ENCODE assay signal across 10 cellular contexts in the genomic region with DNA sequence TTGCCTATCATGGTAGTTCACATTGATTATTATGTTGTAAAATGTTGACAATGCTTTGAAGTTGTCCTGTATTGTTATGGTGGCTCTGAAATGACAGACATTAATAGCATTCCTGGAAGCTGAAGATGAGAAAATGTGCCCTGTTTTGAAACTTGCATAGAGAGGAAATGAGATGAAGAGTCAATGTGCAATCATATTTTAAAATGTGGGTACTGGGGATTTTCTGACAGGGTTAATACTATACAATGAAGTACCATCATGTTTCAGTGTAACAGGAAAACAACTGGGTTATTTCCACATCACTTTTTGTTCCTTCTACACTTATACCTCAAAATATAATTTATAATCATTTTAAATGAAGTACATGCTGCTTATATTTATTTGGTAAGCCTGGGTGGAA. TPM values are rescaled to one million over a fixed set of nuclear protein-coding genes. Genes with fewer than 3 reads are reported as not detected.
DNase-seq lines count a peak whose midpoint lies in the region; ATAC-seq and TF ChIP-seq lines count a peak whose summit lies in the region.
"Had no signal": no experiment of that assay in that cellular context is flagged by ENCODE, and none has a peak within 500 bp of the region (broad histone marks: within the 10 kb centered on the region; RNA-seq: fewer than 3 reads in every experiment).

No MANE protein-coding gene starts in this region.

- no peak overlapping the region for H3K4me3 Mint-ChIP-seq in activated CD8-positive, alpha-beta memory T cell treated with anti-CD3 and anti-CD28 coated beads, Interleukin-2, amount 10 ng/mL, durations not matched to agents 7 days and 5 days

- no peak for DNase-seq in activated CD8-positive, alpha-beta memory T cell treated with anti-CD3 and anti-CD28 coated beads, Interleukin-2, amount 10 ng/mL, durations not matched to agents 7 days and 5 days
- DNase-seq in activated CD8-positive, alpha-beta memory T cell treated with anti-CD3 and anti-CD28 coated beads, Interleukin-2, amount 50 U/mL, for 48 hours: no peak
- DNase-seq in amniotic epithelial cell (ENCODE audit: low read depth) (peak; percentile 34), kidney epithelial cell (ENCODE audit: low read depth) (no peak), testis (no peak), SW 1271 (lab: John Stamatoyannopoulos, UW) (no peak), head of caudate nucleus (no peak)
- DNase-seq: AML-193, NCI-H69 had no signal

- intact Hi-C loops in testis (cut with DNase I; ENCODE audit: low total_unique reads): no loop called here
- intact Hi-C loops in head of caudate nucleus (cut with DNase I): no loop called here

- H3K27ac Mint-ChIP-seq in activated CD8-positive, alpha-beta memory T cell treated with anti-CD3 and anti-CD28 coated beads, Interleukin-2, amount 10 ng/mL, durations not matched to agents 7 days and 5 days: peak overlapping the region; percentile 4

- H3K4me3 ChIP-seq in kidney epithelial cell (ENCODE audit: low read depth, low read length) (peak overlapping the region; percentile 60), testis (peak overlapping the region; percentile 57 to 60)

- H3K4me1 Mint-ChIP-seq in activated CD8-positive, alpha-beta memory T cell treated with anti-CD3 and anti-CD28 coated beads, Interleukin-2, amount 10 ng/mL, durations not matched to agents 7 days and 5 days: peaks cover 27% of the 10 kb centered on the region

- H3K36me3 Mint-ChIP-seq in activated CD8-positive, alpha-beta memory T cell treated with anti-CD3 and anti-CD28 coated beads, Interleukin-2, amount 10 ng/mL, durations not matched to agents 7 days and 5 days: no peaks in the 10 kb centered on the region

- TF ChIP-seq CTCF in kidney epithelial cell (IDR thresholded peaks at IDR 0.05; ENCODE audit: insufficient read depth, low read length, poor library complexity, severe bottlenecking) (no peak), testis (IDR thresholded peaks at IDR 0.05) (no peak)

- peaks cover 21% of the 10 kb centered on the region for H3K27me3 Mint-ChIP-seq in activated CD8-positive, alpha-beta memory T cell treated with anti-CD3 and anti-CD28 coated beads, Interleukin-2, amount 10 ng/mL, durations not matched to agents 7 days and 5 days

- peak overlapping the region; percentile 70 to 87 for H3K27ac ChIP-seq in testis

- H3K9me3 Mint-ChIP-seq in activated CD8-positive, alpha-beta memory T cell treated with anti-CD3 and anti-CD28 coated beads, Interleukin-2, amount 10 ng/mL, durations not matched to agents 7 days and 5 days (ENCODE audit: low read depth): no peaks in the 10 kb centered on the region

- peaks cover 3% of the 10 kb centered on the region for H3K4me1 ChIP-seq in testis

- no peak for TF ChIP-seq POLR2A in testis (IDR thresholded peaks at IDR 0.05)

- CTCF ChIA-PET in activated CD8-positive, alpha-beta memory T cell treated with anti-CD3 and anti-CD28 coated beads, Interleukin-2, amount 10 ng/mL, durations not matched to agents 7 days and 5 days (lab: Charles Lee): no interaction called here

- no peaks in the 10 kb centered on the region for H3K36me3 ChIP-seq in kidney epithelial cell (ENCODE audit: control insufficient read depth, insufficient read depth, low read length)
- no peaks in the 10 kb centered on the region for H3K36me3 ChIP-seq in testis (ENCODE audit: low read depth, missing control alignments)

- no peak for ATAC-seq in activated CD8-positive, alpha-beta memory T cell treated with anti-CD3 and anti-CD28 coated beads, Interleukin-2, amount 10 ng/mL, durations not matched to agents 7 days and 5 days
- ATAC-seq in HG03457 (IDR thresholded peaks at IDR 0.05; ENCODE audit: unreplicated experiment): no peak

- H3K27me3 ChIP-seq in kidney epithelial cell (ENCODE audit: control insufficient read depth, insufficient read depth, low read length): no peaks in the 10 kb centered on the region
- no peaks in the 10 kb centered on the region for H3K27me3 ChIP-seq in testis

- no peaks in the 10 kb centered on the region for H3K9me3 ChIP-seq in testis

RNA-seq across cellular contexts. Expression of a gene that starts 2.9 kb away (rescaled TPM):
- 1 to 10 TPM in 1 of 2 experiments, under 1 TPM in 1; 0.15 to 3.0 TPM for total RNA-seq in activated CD8-positive, alpha-beta memory T cell treated with anti-CD3 and anti-CD28 coated beads, Interleukin-2, amount 10 ng/mL, durations not matched to agents 7 days and 5 days
- 18.4 and 23.7 TPM in 2 replicates for total RNA-seq in kidney epithelial cell
- 10 to 100 TPM; 19.7 to 36.2 TPM for total RNA-seq in testis
- polyA plus RNA-seq in testis (ENCODE audit: insufficient read depth, low read depth, low replicate concordance): 5.6 TPM
